1 cellular context compared by ENCODE assay signal in genomic region chr6:167492096-167492449, GRCh38.
TF ChIP-seq lines count a peak whose summit lies in the region.

No MANE protein-coding gene starts in this region.

TF ChIP-seq in HepG2, 621 proteins besides CTCF, POLR2A, EP300 and RAD21 (continued from another document):
- TF ChIP-seq, protein P1, sequence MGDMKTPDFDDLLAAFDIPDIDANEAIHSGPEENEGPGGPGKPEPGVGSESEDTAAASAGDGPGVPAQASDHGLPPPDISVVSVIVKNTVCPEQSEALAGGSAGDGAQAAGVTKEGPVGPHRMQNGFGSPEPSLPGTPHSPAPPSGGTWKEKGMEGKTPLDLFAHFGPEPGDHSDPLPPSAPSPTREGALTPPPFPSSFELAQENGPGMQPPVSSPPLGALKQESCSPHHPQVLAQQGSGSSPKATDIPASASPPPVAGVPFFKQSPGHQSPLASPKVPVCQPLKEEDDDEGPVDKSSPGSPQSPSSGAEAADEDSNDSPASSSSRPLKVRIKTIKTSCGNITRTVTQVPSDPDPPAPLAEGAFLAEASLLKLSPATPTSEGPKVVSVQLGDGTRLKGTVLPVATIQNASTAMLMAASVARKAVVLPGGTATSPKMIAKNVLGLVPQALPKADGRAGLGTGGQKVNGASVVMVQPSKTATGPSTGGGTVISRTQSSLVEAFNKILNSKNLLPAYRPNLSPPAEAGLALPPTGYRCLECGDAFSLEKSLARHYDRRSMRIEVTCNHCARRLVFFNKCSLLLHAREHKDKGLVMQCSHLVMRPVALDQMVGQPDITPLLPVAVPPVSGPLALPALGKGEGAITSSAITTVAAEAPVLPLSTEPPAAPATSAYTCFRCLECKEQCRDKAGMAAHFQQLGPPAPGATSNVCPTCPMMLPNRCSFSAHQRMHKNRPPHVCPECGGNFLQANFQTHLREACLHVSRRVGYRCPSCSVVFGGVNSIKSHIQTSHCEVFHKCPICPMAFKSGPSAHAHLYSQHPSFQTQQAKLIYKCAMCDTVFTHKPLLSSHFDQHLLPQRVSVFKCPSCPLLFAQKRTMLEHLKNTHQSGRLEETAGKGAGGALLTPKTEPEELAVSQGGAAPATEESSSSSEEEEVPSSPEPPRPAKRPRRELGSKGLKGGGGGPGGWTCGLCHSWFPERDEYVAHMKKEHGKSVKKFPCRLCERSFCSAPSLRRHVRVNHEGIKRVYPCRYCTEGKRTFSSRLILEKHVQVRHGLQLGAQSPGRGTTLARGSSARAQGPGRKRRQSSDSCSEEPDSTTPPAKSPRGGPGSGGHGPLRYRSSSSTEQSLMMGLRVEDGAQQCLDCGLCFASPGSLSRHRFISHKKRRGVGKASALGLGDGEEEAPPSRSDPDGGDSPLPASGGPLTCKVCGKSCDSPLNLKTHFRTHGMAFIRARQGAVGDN (CRISPR knock-in tag; IDR thresholded peaks at IDR 0.05), result peak; percentile 35
- no peak for TF ChIP-seq GABPB1 (CRISPR knock-in tag; IDR thresholded peaks at IDR 0.05)
- TF ChIP-seq MIXL1 (CRISPR knock-in tag; IDR thresholded peaks at IDR 0.05), result no peak
- no peak for TF ChIP-seq AGO2 (optimal IDR thresholded peaks at IDR 0.05; ENCODE audit: low read depth, low read length)
- TF ChIP-seq, protein P2, sequence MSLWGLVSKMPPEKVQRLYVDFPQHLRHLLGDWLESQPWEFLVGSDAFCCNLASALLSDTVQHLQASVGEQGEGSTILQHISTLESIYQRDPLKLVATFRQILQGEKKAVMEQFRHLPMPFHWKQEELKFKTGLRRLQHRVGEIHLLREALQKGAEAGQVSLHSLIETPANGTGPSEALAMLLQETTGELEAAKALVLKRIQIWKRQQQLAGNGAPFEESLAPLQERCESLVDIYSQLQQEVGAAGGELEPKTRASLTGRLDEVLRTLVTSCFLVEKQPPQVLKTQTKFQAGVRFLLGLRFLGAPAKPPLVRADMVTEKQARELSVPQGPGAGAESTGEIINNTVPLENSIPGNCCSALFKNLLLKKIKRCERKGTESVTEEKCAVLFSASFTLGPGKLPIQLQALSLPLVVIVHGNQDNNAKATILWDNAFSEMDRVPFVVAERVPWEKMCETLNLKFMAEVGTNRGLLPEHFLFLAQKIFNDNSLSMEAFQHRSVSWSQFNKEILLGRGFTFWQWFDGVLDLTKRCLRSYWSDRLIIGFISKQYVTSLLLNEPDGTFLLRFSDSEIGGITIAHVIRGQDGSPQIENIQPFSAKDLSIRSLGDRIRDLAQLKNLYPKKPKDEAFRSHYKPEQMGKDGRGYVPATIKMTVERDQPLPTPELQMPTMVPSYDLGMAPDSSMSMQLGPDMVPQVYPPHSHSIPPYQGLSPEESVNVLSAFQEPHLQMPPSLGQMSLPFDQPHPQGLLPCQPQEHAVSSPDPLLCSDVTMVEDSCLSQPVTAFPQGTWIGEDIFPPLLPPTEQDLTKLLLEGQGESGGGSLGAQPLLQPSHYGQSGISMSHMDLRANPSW (CRISPR knock-in tag; IDR thresholded peaks at IDR 0.05; ENCODE audit: borderline replicate concordance), result no peak
- TF ChIP-seq ZNF776 (CRISPR knock-in tag; IDR thresholded peaks at IDR 0.05), result no peak
- TF ChIP-seq, protein P3, sequence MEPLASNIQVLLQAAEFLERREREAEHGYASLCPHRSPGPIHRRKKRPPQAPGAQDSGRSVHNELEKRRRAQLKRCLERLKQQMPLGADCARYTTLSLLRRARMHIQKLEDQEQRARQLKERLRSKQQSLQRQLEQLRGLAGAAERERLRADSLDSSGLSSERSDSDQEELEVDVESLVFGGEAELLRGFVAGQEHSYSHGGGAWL (CRISPR knock-in tag; IDR thresholded peaks at IDR 0.05), result no peak
- TF ChIP-seq BCL3 (CRISPR knock-in tag; IDR thresholded peaks at IDR 0.05), result no peak
- no peak for TF ChIP-seq ZNF335 (CRISPR knock-in tag; IDR thresholded peaks at IDR 0.05)
- TF ChIP-seq ZNF44 (CRISPR knock-in tag; IDR thresholded peaks at IDR 0.05), result 0 out of 2 replicates have a peak, but pooled peaks have one; percentile 57
- TF ChIP-seq YY1 (IDR thresholded peaks at IDR 0.05; ENCODE audit: insufficient read depth, insufficient replicate concordance, low read depth, low read length), result no peak
- no peak for TF ChIP-seq HIVEP1 (CRISPR knock-in tag; IDR thresholded peaks at IDR 0.05)
- TF ChIP-seq TBX2 (CRISPR knock-in tag; IDR thresholded peaks at IDR 0.05; ENCODE audit: borderline replicate concordance), result 0 out of 2 replicates have a peak, but pooled peaks have one; percentile 41
- 0 out of 2 replicates have a peak, but pooled peaks have one; percentile 2 for TF ChIP-seq SMAD1 (CRISPR knock-in tag; IDR thresholded peaks at IDR 0.05; ENCODE audit: borderline replicate concordance, low read depth)
- no peak for TF ChIP-seq KMT2A (CRISPR knock-in tag; IDR thresholded peaks at IDR 0.05)
- TF ChIP-seq, protein P4, sequence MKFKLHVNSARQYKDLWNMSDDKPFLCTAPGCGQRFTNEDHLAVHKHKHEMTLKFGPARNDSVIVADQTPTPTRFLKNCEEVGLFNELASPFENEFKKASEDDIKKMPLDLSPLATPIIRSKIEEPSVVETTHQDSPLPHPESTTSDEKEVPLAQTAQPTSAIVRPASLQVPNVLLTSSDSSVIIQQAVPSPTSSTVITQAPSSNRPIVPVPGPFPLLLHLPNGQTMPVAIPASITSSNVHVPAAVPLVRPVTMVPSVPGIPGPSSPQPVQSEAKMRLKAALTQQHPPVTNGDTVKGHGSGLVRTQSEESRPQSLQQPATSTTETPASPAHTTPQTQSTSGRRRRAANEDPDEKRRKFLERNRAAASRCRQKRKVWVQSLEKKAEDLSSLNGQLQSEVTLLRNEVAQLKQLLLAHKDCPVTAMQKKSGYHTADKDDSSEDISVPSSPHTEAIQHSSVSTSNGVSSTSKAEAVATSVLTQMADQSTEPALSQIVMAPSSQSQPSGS (CRISPR knock-in tag; IDR thresholded peaks at IDR 0.05), result no peak
- no peak for TF ChIP-seq IKZF1 (IDR thresholded peaks at IDR 0.05)
- TF ChIP-seq, protein P5, sequence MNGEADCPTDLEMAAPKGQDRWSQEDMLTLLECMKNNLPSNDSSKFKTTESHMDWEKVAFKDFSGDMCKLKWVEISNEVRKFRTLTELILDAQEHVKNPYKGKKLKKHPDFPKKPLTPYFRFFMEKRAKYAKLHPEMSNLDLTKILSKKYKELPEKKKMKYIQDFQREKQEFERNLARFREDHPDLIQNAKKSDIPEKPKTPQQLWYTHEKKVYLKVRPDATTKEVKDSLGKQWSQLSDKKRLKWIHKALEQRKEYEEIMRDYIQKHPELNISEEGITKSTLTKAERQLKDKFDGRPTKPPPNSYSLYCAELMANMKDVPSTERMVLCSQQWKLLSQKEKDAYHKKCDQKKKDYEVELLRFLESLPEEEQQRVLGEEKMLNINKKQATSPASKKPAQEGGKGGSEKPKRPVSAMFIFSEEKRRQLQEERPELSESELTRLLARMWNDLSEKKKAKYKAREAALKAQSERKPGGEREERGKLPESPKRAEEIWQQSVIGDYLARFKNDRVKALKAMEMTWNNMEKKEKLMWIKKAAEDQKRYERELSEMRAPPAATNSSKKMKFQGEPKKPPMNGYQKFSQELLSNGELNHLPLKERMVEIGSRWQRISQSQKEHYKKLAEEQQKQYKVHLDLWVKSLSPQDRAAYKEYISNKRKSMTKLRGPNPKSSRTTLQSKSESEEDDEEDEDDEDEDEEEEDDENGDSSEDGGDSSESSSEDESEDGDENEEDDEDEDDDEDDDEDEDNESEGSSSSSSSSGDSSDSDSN (CRISPR knock-in tag; IDR thresholded peaks at IDR 0.05), result 0 out of 2 replicates have a peak, but pooled peaks have one; percentile 23
- TF ChIP-seq ZNF282 (IDR thresholded peaks at IDR 0.05; ENCODE audit: partially characterized antibody), result no peak
- no peak for TF ChIP-seq SNAPC2 (CRISPR knock-in tag; IDR thresholded peaks at IDR 0.05)
- TF ChIP-seq KLF16 (CRISPR knock-in tag; IDR thresholded peaks at IDR 0.05), result no peak
- TF ChIP-seq THAP7 (CRISPR knock-in tag; IDR thresholded peaks at IDR 0.05), result no peak
- TF ChIP-seq CHCHD3 (CRISPR knock-in tag; IDR thresholded peaks at IDR 0.05), result no peak
- no peak for TF ChIP-seq LRRFIP1 (CRISPR knock-in tag; conservative IDR thresholded peaks at IDR 0.05)
- no peak for TF ChIP-seq ZSCAN12 (CRISPR knock-in tag; IDR thresholded peaks at IDR 0.05)
- no peak for TF ChIP-seq HNRNPK (IDR thresholded peaks at IDR 0.05; ENCODE audit: low read depth, low read length, poor library complexity, severe bottlenecking)
- no peak for TF ChIP-seq NFYC (CRISPR knock-in tag; IDR thresholded peaks at IDR 0.05)
- TF ChIP-seq ZNF441 (CRISPR knock-in tag; IDR thresholded peaks at IDR 0.05; ENCODE audit: borderline replicate concordance), result no peak
- 0 out of 2 replicates have a peak, but pooled peaks have one; percentile 30 for TF ChIP-seq SPEN (CRISPR knock-in tag; IDR thresholded peaks at IDR 0.05; ENCODE audit: low read depth)
- TF ChIP-seq RFX1 (IDR thresholded peaks at IDR 0.05), result no peak
- no peak for TF ChIP-seq ZNF777 (CRISPR knock-in tag; IDR thresholded peaks at IDR 0.05)
